ENCODE assay signal across 21 cellular contexts in genomic region chr13:96533408-96533807, GRCh38.
A peak's percentile ranks its signal among the peaks of the same experiment; 100 is the strongest.
DNase-seq lines count a peak whose midpoint lies in the region; ATAC-seq, FAIRE-seq and TF ChIP-seq lines count a peak whose summit lies in the region.
"Had no signal": no experiment of that assay in that cellular context is flagged by ENCODE, and none has a peak within 500 bp of the region (broad histone marks: within the 10 kb centered on the region; RNA-seq: fewer than 3 reads in every experiment).

No MANE protein-coding gene starts in this region.

- peak; percentile 97 for FAIRE-seq in islet of Langerhans (lab: Jason Lieb, UNC)
- FAIRE-seq: A204.1, D721Med, G401.6, GM12891, GM19239 had no signal

- peak; percentile 99 for DNase-seq in SK-N-DZ (ENCODE audit: low spot score)
- peak; percentile 56 for DNase-seq in retina
- no peak for DNase-seq in NCI-H2107 treated with DMSO at 0.1 percent for 48 hours (lab: John Stamatoyannopoulos, UW; ENCODE audit: unreplicated experiment)
- DNase-seq in Kasumi-1 (lab: John Stamatoyannopoulos, UW) = no peak
- DNase-seq in ureter (ENCODE audit: low spot score) = no peak
- no peak for DNase-seq in T-helper 1 cell
- DNase-seq: 8988T; ACHN; Caco-2; Calu3; CD4-positive, alpha-beta T cell; CD8-positive, alpha-beta T cell; DMS79 treated with DMSO at 0.1 percent for 48 hours; GF-D8 had no signal

- no peak for ATAC-seq in SK-N-SH treated with all-trans-retinoic acid at 6 μM for 48 hours
- ATAC-seq: CD8-positive, alpha-beta T cell had no signal

TF ChIP-seq in SK-N-SH treated with all-trans-retinoic acid at 6 μM for 48 hours, 23 proteins besides CTCF, POLR2A, EP300 and RAD21:
- no peak for TF ChIP-seq CSRNP3 (CRISPR knock-in tag; IDR thresholded peaks at IDR 0.05)
- peak; percentile 41; the same call in 1 of the 2 replicates for TF ChIP-seq TCF4 (CRISPR knock-in tag; IDR thresholded peaks at IDR 0.05; ENCODE audit: borderline replicate concordance)

Comparison
In these comparisons a context has a peak if more than half of its experiments do, and no peak if none do; other contexts are left out.
1. DNase-seq: peak in SK-N-DZ (single experiment) and retina (single experiment); none in NCI-H2107 treated with DMSO at 0.1 percent for 48 hours (single experiment), Kasumi-1 (0 of 2), ureter (single experiment) and T-helper 1 cell (0 of 5).